21 cellular contexts compared by ENCODE assay signal in genomic region chr3:99881121-99881524, GRCh38.
DNase-seq lines count a peak whose midpoint lies in the region; ATAC-seq and TF ChIP-seq lines count a peak whose summit lies in the region.
"Had no signal": no experiment of that assay in that cellular context is flagged by ENCODE, and none has a peak within 500 bp of the region (broad histone marks: within the 10 kb centered on the region; RNA-seq: fewer than 3 reads in every experiment).

No MANE protein-coding gene starts in this region.

- H3K9me3 Mint-ChIP-seq in mesothelial cell of epicardium = peaks cover 3% of the 10 kb centered on the region
- H3K9me3 Mint-ChIP-seq: activated CD8-positive, alpha-beta T cell treated with anti-CD3 and anti-CD28 coated beads for 36 hours; nephron had no signal

- no peak overlapping the region for H3K4me3 Mint-ChIP-seq in mesothelial cell of epicardium
- H3K4me3 Mint-ChIP-seq: activated CD8-positive, alpha-beta T cell treated with anti-CD3 and anti-CD28 coated beads for 36 hours; nephron had no signal

- DNase-seq in coronary artery (ENCODE audit: low spot score) (no peak), right atrium auricular region (ENCODE audit: low spot score) (no peak), psoas muscle (no peak), upper lobe of right lung (no peak), mesothelial cell of epicardium (ENCODE audit: low spot score in 2 of 2, unreplicated experiment in 2 of 2) (no peak), HPDE6-E6E7 (ENCODE audit: extremely low spot score) (no peak)
- DNase-seq: activated CD8-positive, alpha-beta T cell treated with anti-CD3 and anti-CD28 coated beads for 36 hours; DMS79; effector CD8-positive, alpha-beta T cell; islet precursor cell; Karpas-422; NCI-H1694; NCI-H510A treated with DMSO at 0.1 percent for 48 hours had no signal

- no peak for TF ChIP-seq CTCF in coronary artery (IDR thresholded peaks at IDR 0.05)
- TF ChIP-seq CTCF in right atrium auricular region (IDR thresholded peaks at IDR 0.05) = no peak
- TF ChIP-seq CTCF in psoas muscle (IDR thresholded peaks at IDR 0.05) = no peak
- no peak for TF ChIP-seq CTCF in upper lobe of right lung (IDR thresholded peaks at IDR 0.05)
- TF ChIP-seq CTCF in mesothelial cell of epicardium (IDR thresholded peaks at IDR 0.05; ENCODE audit: unreplicated experiment) = no peak

- no peaks in the 10 kb centered on the region for H3K36me3 Mint-ChIP-seq in mesothelial cell of epicardium

- H3K27me3 Mint-ChIP-seq in mesothelial cell of epicardium (ENCODE audit: low read depth) = no peaks in the 10 kb centered on the region

- H3K27ac Mint-ChIP-seq in mesothelial cell of epicardium = no peak overlapping the region
- H3K27ac Mint-ChIP-seq: activated CD8-positive, alpha-beta T cell treated with anti-CD3 and anti-CD28 coated beads for 36 hours; nephron had no signal

- H3K9me3 ChIP-seq in right atrium auricular region (no peaks in the 10 kb centered on the region), psoas muscle (no peaks in the 10 kb centered on the region), upper lobe of right lung (no peaks in the 10 kb centered on the region)

- H3K27ac ChIP-seq in coronary artery (peak overlapping the region; percentile 52 to 83), right atrium auricular region (peak overlapping the region; percentile 72 to 93), psoas muscle (peak overlapping the region; percentile 65), upper lobe of right lung (peak overlapping the region; percentile 56)
- H3K27ac ChIP-seq: C4-2B, HL-60 had no signal

- no peaks in the 10 kb centered on the region for H3K36me3 ChIP-seq in right atrium auricular region
- H3K36me3 ChIP-seq in psoas muscle (ENCODE audit: insufficient read depth in 1 of 2, low read depth in 1 of 2) = no peaks in the 10 kb centered on the region
- H3K36me3 ChIP-seq in upper lobe of right lung = no peaks in the 10 kb centered on the region

- WGBS in psoas muscle, 3 donors = 41 to 57% (median 47%) methylated on average over 2 of the region's 2 CpGs

- intact Hi-C loops in psoas muscle (cut with DNase I) (no loop called here), upper lobe of right lung (cut with DNase I) (no loop called here)

- H3K4me3 ChIP-seq in coronary artery (no peak overlapping the region), right atrium auricular region (no peak overlapping the region), psoas muscle (no peak overlapping the region), upper lobe of right lung (no peak overlapping the region)
- H3K4me3 ChIP-seq: smooth muscle cell had no signal

- ATAC-seq in psoas muscle (peak in 3 of 4 donors; percentile 33 to 41 (median 33)), upper lobe of right lung (peak; percentile 46), GM18511 (IDR thresholded peaks at IDR 0.05; ENCODE audit: unreplicated experiment) (no peak), HG02981 (IDR thresholded peaks at IDR 0.05; ENCODE audit: unreplicated experiment) (no peak)
- ATAC-seq: activated CD8-positive, alpha-beta T cell treated with anti-CD3 and anti-CD28 coated beads for 36 hours; HCT116; SK-N-SH treated with all-trans-retinoic acid at 6 μM for 48 hours had no signal

- H3K4me1 ChIP-seq in right atrium auricular region (peaks cover 0 to 64% of the 10 kb centered on the region in 2 donors), psoas muscle (peaks cover 28% of the 10 kb centered on the region), upper lobe of right lung (peaks cover 21% of the 10 kb centered on the region)

- no peaks in the 10 kb centered on the region for H3K27me3 ChIP-seq in right atrium auricular region
- H3K27me3 ChIP-seq in psoas muscle (ENCODE audit: insufficient read depth in 3 of 3, low read length in 2 of 3) = no peaks in the 10 kb centered on the region
- H3K27me3 ChIP-seq in upper lobe of right lung = no peaks in the 10 kb centered on the region

- H3K4me1 Mint-ChIP-seq in mesothelial cell of epicardium = peaks cover 35% of the 10 kb centered on the region

Comparison
In these comparisons a context has a peak if more than half of its experiments do, and no peak if none do; other contexts are left out.
1. ATAC-seq: peak in psoas muscle (3 of 4) and upper lobe of right lung (single experiment); none in GM18511 (single experiment) and HG02981 (single experiment).
2. Peak in every context shown above with its lines, with median percentiles within 50 percentile points of each other: H3K27ac ChIP-seq.